12 cellular contexts compared by ENCODE assay signal in genomic region chr5:113140837-113141661, GRCh38.
DNase-seq lines count a peak whose midpoint lies in the region; ATAC-seq and TF ChIP-seq lines count a peak whose summit lies in the region.
"Had no signal": no experiment of that assay in that cellular context is flagged by ENCODE, and none has a peak within 500 bp of the region (broad histone marks: within the 10 kb centered on the region; RNA-seq: fewer than 3 reads in every experiment).

No MANE protein-coding gene starts in this region.

- H3K9me2 ChIP-seq in Karpas-422 (replicated peaks; ENCODE audit: insufficient read depth, low read length) = no peaks in the 10 kb centered on the region

- H3K4me3 Mint-ChIP-seq in activated naive CD8-positive, alpha-beta T cell treated with anti-CD3 and anti-CD28 coated beads, Interleukin-2, amount 50 U/mL, for 24 hours = no peak overlapping the region
- H3K4me3 Mint-ChIP-seq: activated T-helper 1 cell treated with anti-CD3 and anti-CD28 coated beads, Interleukin-12 subunit alpha, Interleukin-12 subunit beta, Interleukin-2, Interleukin-4 antibody, amounts not matched to agents 30 ng/mL and 10 ng/mL and 1 ng/mL, durations not matched to agents 14 hours and 24 hours and 36 hours; B cell; nephron had no signal

- no peaks in the 10 kb centered on the region for H3K4me1 Mint-ChIP-seq in activated naive CD8-positive, alpha-beta T cell treated with anti-CD3 and anti-CD28 coated beads, Interleukin-2, amount 50 U/mL, for 24 hours
- H3K4me1 Mint-ChIP-seq: B cell had no signal

- no peaks in the 10 kb centered on the region for H3K79me2 ChIP-seq in Karpas-422 (ENCODE audit: low read length)

- H3K9ac ChIP-seq in Karpas-422 (ENCODE audit: low read length) = no peak overlapping the region

- BruUV-seq in A673 (replicated peaks; lab: Mats Ljungman, UMichigan) = no TSS peak

- H3K9me3 Mint-ChIP-seq in activated naive CD8-positive, alpha-beta T cell treated with anti-CD3 and anti-CD28 coated beads, Interleukin-2, amount 50 U/mL, for 24 hours = no peaks in the 10 kb centered on the region
- H3K9me3 Mint-ChIP-seq: activated T-helper 1 cell treated with anti-CD3 and anti-CD28 coated beads, Interleukin-12 subunit alpha, Interleukin-12 subunit beta, Interleukin-2, Interleukin-4 antibody, amounts not matched to agents 30 ng/mL and 10 ng/mL and 1 ng/mL, durations not matched to agents 14 hours and 24 hours and 36 hours; nephron had no signal

- POLR2A ChIA-PET in A673 (lab: Charles Lee; ENCODE audit: low non-redundant PET) = interaction anchor here (0.6 kb wide), 1 partner anchor 129 kb away, joined by 3 read pairs; no protein-coding TSS in a partner anchor

- no peak for TF ChIP-seq CTCF in A673 (conservative IDR thresholded peaks at IDR 0.05; ENCODE audit: low read depth, low read length)
- TF ChIP-seq CTCF in epithelial cell of esophagus (IDR thresholded peaks at IDR 0.05; ENCODE audit: insufficient read depth, low read depth, low read length, missing control alignments) = no peak
- TF ChIP-seq CTCF in lower leg skin (IDR thresholded peaks at IDR 0.05) = no peak

- no peak overlapping the region for H3K27ac Mint-ChIP-seq in activated naive CD8-positive, alpha-beta T cell treated with anti-CD3 and anti-CD28 coated beads, Interleukin-2, amount 50 U/mL, for 24 hours
- H3K27ac Mint-ChIP-seq: activated T-helper 1 cell treated with anti-CD3 and anti-CD28 coated beads, Interleukin-12 subunit alpha, Interleukin-12 subunit beta, Interleukin-2, Interleukin-4 antibody, amounts not matched to agents 30 ng/mL and 10 ng/mL and 1 ng/mL, durations not matched to agents 14 hours and 24 hours and 36 hours; B cell had no signal

- H3K4me3 ChIP-seq in A673 (ENCODE audit: low read depth, low read length, poor library complexity, severe bottlenecking) = no peak overlapping the region
- peak overlapping the region; percentile 5; the same call in 1 of the 2 replicates for H3K4me3 ChIP-seq in Karpas-422 (ENCODE audit: low read length)
- H3K4me3 ChIP-seq in epithelial cell of esophagus (ENCODE audit: low read length) = no peak overlapping the region
- H3K4me3 ChIP-seq in lower leg skin (ENCODE audit: low read depth, poor library complexity, severe bottlenecking) = no peak overlapping the region

- peaks cover 19% of the 10 kb centered on the region for H3K4me1 ChIP-seq in A673 (ENCODE audit: insufficient read depth, low read length, poor library complexity, severe bottlenecking)
- H3K4me1 ChIP-seq in Karpas-422 (ENCODE audit: low read length) = peaks cover 27% of the 10 kb centered on the region

- H3K9me3 ChIP-seq in A673 (ENCODE audit: low read depth, low read length, poor library complexity, severe bottlenecking) = no peaks in the 10 kb centered on the region
- no peaks in the 10 kb centered on the region for H3K9me3 ChIP-seq in Karpas-422 (ENCODE audit: low read length)

- peak overlapping the region; percentile 6; the same call in 1 of the 2 replicates for H2AFZ ChIP-seq in Karpas-422 (ENCODE audit: low read length)

- no peak overlapping the region for H3K27ac ChIP-seq in A673 (ENCODE audit: low read depth, low read length, poor library complexity, severe bottlenecking)
- no peak overlapping the region for H3K27ac ChIP-seq in Karpas-422 (ENCODE audit: low read length)

- no peaks in the 10 kb centered on the region for H4K20me1 ChIP-seq in Karpas-422 (ENCODE audit: insufficient read depth, low read depth, low read length)

- intact Hi-C loops in A673 (cut with micrococcal nuclease; ENCODE audit: unreplicated experiment) = no loop called here
- intact Hi-C loops in lower leg skin (cut with DNase I; ENCODE audit: low total_unique reads) = no loop called here

- CTCF ChIA-PET in A673 (lab: Charles Lee) = no interaction called here

- peak overlapping the region; percentile 29 for H3K4me2 ChIP-seq in Karpas-422 (ENCODE audit: low read depth, low read length, poor library complexity, severe bottlenecking)

- H3K36me3 Mint-ChIP-seq in activated naive CD8-positive, alpha-beta T cell treated with anti-CD3 and anti-CD28 coated beads, Interleukin-2, amount 50 U/mL, for 24 hours (ENCODE audit: low read depth) = no peaks in the 10 kb centered on the region

- H3K36me3 ChIP-seq in A673 (ENCODE audit: insufficient read depth, low read length, poor library complexity, severe bottlenecking) (no peaks in the 10 kb centered on the region), Karpas-422 (ENCODE audit: insufficient read depth, low read length) (no peaks in the 10 kb centered on the region)

- H3K27me3 ChIP-seq in A673 (replicated peaks; ENCODE audit: insufficient read depth, low read depth, low read length, poor library complexity) (no peaks in the 10 kb centered on the region), Karpas-422 (ENCODE audit: low read length) (no peaks in the 10 kb centered on the region)

- no peak for TF ChIP-seq POLR2A in lower leg skin (IDR thresholded peaks at IDR 0.05)

- DNase-seq in A673 (ENCODE audit: low spot score) = peak; percentile 84
- DNase-seq in Karpas-422 = no peak
- peak; percentile 92 for DNase-seq in epithelial cell of esophagus (ENCODE audit: low read depth)
- DNase-seq in lower leg skin (ENCODE audit: low spot score in 2 of 2) = peak; percentile 58 to 85
- no peak for DNase-seq in NCI-H345 treated with DMSO at 0.1 percent for 48 hours (lab: John Stamatoyannopoulos, UW; ENCODE audit: unreplicated experiment)
- no peak for DNase-seq in activated naive CD8-positive, alpha-beta T cell treated with anti-CD3 and anti-CD28 coated beads, Interleukin-2, amount 50 U/mL, for 24 hours
- DNase-seq: T-helper 9 cell had no signal

- no peaks in the 10 kb centered on the region for H3K27me3 Mint-ChIP-seq in activated naive CD8-positive, alpha-beta T cell treated with anti-CD3 and anti-CD28 coated beads, Interleukin-2, amount 50 U/mL, for 24 hours

- WGBS in lower leg skin, 2 donors = 52 to 54% methylated on average over 9 of the region's 9 CpGs

- ATAC-seq in activated naive CD8-positive, alpha-beta T cell treated with anti-CD3 and anti-CD28 coated beads, Interleukin-2, amount 50 U/mL, for 24 hours = no peak
- ATAC-seq in HG03571 (IDR thresholded peaks at IDR 0.05; ENCODE audit: unreplicated experiment) (no peak), HG02852 (IDR thresholded peaks at IDR 0.05; ENCODE audit: unreplicated experiment) (no peak)

Comparison
In these comparisons a context has a peak if more than half of its experiments do, and no peak if none do; other contexts are left out.
1. DNase-seq: peak in A673 (single experiment), epithelial cell of esophagus (single experiment) and lower leg skin (2 of 2); none in Karpas-422 (single experiment), NCI-H345 treated with DMSO at 0.1 percent for 48 hours (single experiment) and activated naive CD8-positive, alpha-beta T cell treated with anti-CD3 and anti-CD28 coated beads, Interleukin-2, amount 50 U/mL, for 24 hours (single experiment).